13 cellular contexts compared by ENCODE assay signal in the genomic region with DNA sequence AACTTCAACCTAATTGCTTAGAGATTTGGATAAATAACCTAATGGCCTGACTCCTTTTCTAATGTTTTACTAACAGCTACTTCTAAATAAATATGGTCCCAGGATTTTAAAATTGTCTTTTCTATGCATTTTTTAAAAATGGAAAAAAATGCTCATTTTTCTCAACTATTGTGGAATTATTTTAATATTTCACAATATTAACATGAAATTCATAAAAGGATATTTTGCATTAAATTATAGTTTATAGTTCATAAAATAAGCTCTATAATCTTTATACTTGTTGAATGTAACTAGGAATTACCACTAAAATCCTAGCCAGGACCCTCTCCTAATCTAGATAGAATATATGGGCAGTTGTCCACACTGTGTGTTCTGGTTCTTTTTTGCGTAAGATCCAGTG. TPM values are rescaled to one million over a fixed set of nuclear protein-coding genes. Genes with fewer than 3 reads are reported as not detected.
A peak's percentile ranks its signal among the peaks of the same experiment; 100 is the strongest.
DNase-seq lines count a peak whose midpoint lies in the region; ATAC-seq, FAIRE-seq and TF ChIP-seq lines count a peak whose summit lies in the region.
"Had no signal": no experiment of that assay in that cellular context is flagged by ENCODE, and none has a peak within 500 bp of the region (broad histone marks: within the 10 kb centered on the region; RNA-seq: fewer than 3 reads in every experiment).

No MANE protein-coding gene starts in this region.

- H4K8ac ChIP-seq in IMR-90 (ENCODE audit: low read depth in 2 of 2, low read length in 2 of 2) = peak overlapping the region; percentile 23 to 70; a peak in 2 of 4 replicates

- peak overlapping the region; percentile 99 for H2AK5ac ChIP-seq in IMR-90 (ENCODE audit: low read depth, low read length)

- CTCF ChIA-PET in IMR-90 (lab: Yijun Ruan, JAX) = interaction anchor here (0.8 to 1.4 kb wide), 2 partner anchors 13 to 107 kb away, joined by 3 to 6 read pairs; no protein-coding TSS in a partner anchor

- H2BK20ac ChIP-seq in IMR-90 (ENCODE audit: low read depth, low read length) = peak overlapping the region; percentile 77

- H3K56ac ChIP-seq in IMR-90 (ENCODE audit: extremely low read depth, insufficient read depth, low read length) = no peak overlapping the region

- peak overlapping the region; percentile 80 for H4K5ac ChIP-seq in IMR-90 (ENCODE audit: low read depth, low read length)

- no peak overlapping the region for H2AK9ac ChIP-seq in IMR-90 (replicated peaks; ENCODE audit: low read depth, low read length, poor library complexity)

- H3K4me2 ChIP-seq in IMR-90 (ENCODE audit: low read depth, low read length) = no peak overlapping the region
- H3K4me2 ChIP-seq: GM23338 had no signal

- peak overlapping the region; percentile 89 for H3K4ac ChIP-seq in IMR-90 (ENCODE audit: low read depth, low read length)

- no peak for TF ChIP-seq CTCF in IMR-90 (conservative IDR thresholded peaks at IDR 0.05; ENCODE audit: low read depth, low read length)
- no peak for TF ChIP-seq CTCF in thoracic aorta (IDR thresholded peaks at IDR 0.05)

- no peak for TF ChIP-seq RAD21 in IMR-90 (IDR thresholded peaks at IDR 0.05; ENCODE audit: low read length)

- H3K23ac ChIP-seq in IMR-90 (ENCODE audit: low read depth, low read length) = no peak overlapping the region; the same call in 1 of the 2 replicates

- peak overlapping the region; percentile 79 for H4K91ac ChIP-seq in IMR-90 (ENCODE audit: insufficient read depth, low read depth, low read length)

- H3K18ac ChIP-seq in IMR-90 (ENCODE audit: low read depth, low read length) = peak overlapping the region; percentile 82

- peak overlapping the region; percentile 80 for H2BK5ac ChIP-seq in IMR-90 (ENCODE audit: low read depth, low read length, poor library complexity, severe bottlenecking)

- TF ChIP-seq POLR2A in IMR-90 (IDR thresholded peaks at IDR 0.05; ENCODE audit: low read depth, low read length) = no peak

- H3K14ac ChIP-seq in IMR-90 (replicated peaks; ENCODE audit: low read depth, low read length) = peak overlapping the region; percentile 88

- dilution Hi-C loops in IMR-90 (cut with HindIII; ENCODE audit: low sequenced_read_pairs, unreplicated experiment) = no loop called here

- DNase-seq in IMR-90 (no peak), SJSA1 (ENCODE audit: low read depth in 1 of 2, low spot score in 2 of 2) (no peak), thoracic aorta (ENCODE audit: low spot score) (no peak), OCI-M2 (lab: John Stamatoyannopoulos, UW; ENCODE audit: unreplicated experiment) (no peak), caudate nucleus (lab: John Stamatoyannopoulos, UW) (no peak)
- DNase-seq: Caco-2; CD8-positive, alpha-beta memory T cell; DND-41; GDM1; H7 had no signal

- peaks cover 26% of the 10 kb centered on the region for H3K4me1 ChIP-seq in IMR-90 (ENCODE audit: control insufficient read depth, insufficient read depth, low read length)
- H3K4me1 ChIP-seq in SJSA1 (replicated peaks) = peaks cover 40% of the 10 kb centered on the region
- peaks cover 22 to 36% of the 10 kb centered on the region in 2 donors for H3K4me1 ChIP-seq in thoracic aorta (ENCODE audit: control insufficient read depth in 1 of 2, low read depth in 2 of 2)

- peaks cover 0 to 4% of the 10 kb centered on the region in 2 experiments; a peak in 1 of 4 replicates for H3K79me1 ChIP-seq in IMR-90 (ENCODE audit: low read depth in 1 of 2, low read length in 2 of 2)

- H2BK15ac ChIP-seq in IMR-90 (ENCODE audit: low read depth, low read length) = peak overlapping the region; percentile 63; the same call in 1 of the 3 replicates

- H4K20me1 ChIP-seq in IMR-90 (ENCODE audit: insufficient read depth, low read length) = peaks cover 4% of the 10 kb centered on the region; the same call in 1 of the 2 replicates

- intact Hi-C loops in IMR-90 (cut with micrococcal nuclease) = loop anchor here (5.0 kb wide), 1 partner anchor 72 kb away; no protein-coding TSS in a partner anchor

- H3K4me3 ChIP-seq in IMR-90 (ENCODE audit: insufficient read depth, low read depth, low read length) (no peak overlapping the region), SJSA1 (no peak overlapping the region), thoracic aorta (no peak overlapping the region)
- H3K4me3 ChIP-seq: GM23338 had no signal

- H3K27ac ChIP-seq in IMR-90 (ENCODE audit: insufficient read depth, low read length) (peak overlapping the region; percentile 76; the same call in 1 of the 2 replicates), SJSA1 (peak overlapping the region; percentile 47; the same call in 1 of the 2 replicates), thoracic aorta (peak overlapping the region; percentile 34 to 49), caudate nucleus (ENCODE audit: low read depth, low read length) (no peak overlapping the region)

- no peaks in the 10 kb centered on the region for H3K27me3 ChIP-seq in IMR-90 (ENCODE audit: control insufficient read depth, insufficient read depth, low read length)
- H3K27me3 ChIP-seq in SJSA1 (replicated peaks) = no peaks in the 10 kb centered on the region
- no peaks in the 10 kb centered on the region for H3K27me3 ChIP-seq in thoracic aorta (replicated peaks; ENCODE audit: insufficient read depth)

- peaks cover 20% of the 10 kb centered on the region for H3K9me1 ChIP-seq in IMR-90 (ENCODE audit: insufficient read depth, low read length)

- no peak overlapping the region for H3K9ac ChIP-seq in IMR-90 (ENCODE audit: low read depth, low read length)

- WGBS in IMR-90 (ENCODE audit: extremely low coverage in 2 of 2, insufficient read length in 1 of 2), 2 experiments = no CpG with 5 or more reads among the region's 1 CpG

- in situ Hi-C loops in IMR-90 (cut with MboI; ENCODE audit: low sequenced_read_pairs) = no loop called here

- H2AFZ ChIP-seq in IMR-90 (replicated peaks; ENCODE audit: low read length, poor library complexity) = no peak overlapping the region
- H2AFZ ChIP-seq: GM23338 had no signal

- peaks cover 5% of the 10 kb centered on the region; the same call in 1 of the 2 replicates for H3K36me3 ChIP-seq in IMR-90 (ENCODE audit: control insufficient read depth, insufficient read depth, low read length)
- H3K36me3 ChIP-seq in SJSA1 = peaks cover 31% of the 10 kb centered on the region
- H3K36me3 ChIP-seq in thoracic aorta = no peaks in the 10 kb centered on the region

- H3K9me3 ChIP-seq in IMR-90 (ENCODE audit: control insufficient read depth, insufficient read depth, low read length) (no peaks in the 10 kb centered on the region), SJSA1 (replicated peaks) (no peaks in the 10 kb centered on the region), thoracic aorta (no peaks in the 10 kb centered on the region)
- H3K9me3 ChIP-seq: Caco-2 had no signal

- peak overlapping the region; percentile 91 for H2BK120ac ChIP-seq in IMR-90 (ENCODE audit: low read depth, low read length)

- FAIRE-seq in A204.1 (lab: Jason Lieb, UNC) = peak; percentile 14

- no peak for ATAC-seq in IMR-90 (ENCODE audit: low read depth)
- no peak for ATAC-seq in thoracic aorta (ENCODE audit: insufficient number of reproducible peaks, low FRiP score, low read depth)
- no peak for ATAC-seq in GM18502 (IDR thresholded peaks at IDR 0.05; ENCODE audit: poor library complexity, unreplicated experiment)

- no TSS peak for BruUV-seq in IMR-90 (replicated peaks; lab: Mats Ljungman, UMichigan)

- POLR2A ChIA-PET in IMR-90 (lab: Charles Lee; ENCODE audit: unreplicated experiment) = interaction anchor here (1.9 kb wide), 1 partner anchor 13 kb away, joined by 4 read pairs; no protein-coding TSS in a partner anchor

TF ChIP-seq in IMR-90, 13 proteins besides CTCF, POLR2A, EP300 and RAD21:
- TF ChIP-seq MXI1 (IDR thresholded peaks at IDR 0.05; ENCODE audit: borderline replicate concordance, low read depth, low read length) (no peak), NFE2L2 (IDR thresholded peaks at IDR 0.05; ENCODE audit: low read depth, low read length) (no peak), SMC3 (IDR thresholded peaks at IDR 0.05; ENCODE audit: low read depth, low read length) (no peak), FOS (IDR thresholded peaks at IDR 0.05; ENCODE audit: low read depth, low read length) (no peak), CEBPB (IDR thresholded peaks at IDR 0.05; ENCODE audit: low read depth, low read length) (no peak), BHLHE40 (IDR thresholded peaks at IDR 0.05; ENCODE audit: low read depth, low read length) (no peak), RCOR1 (IDR thresholded peaks at IDR 0.05; ENCODE audit: insufficient replicate concordance, low read length) (no peak), RFX5 (IDR thresholded peaks at IDR 0.05; ENCODE audit: low read depth, low read length) (no peak), CHD1 (IDR thresholded peaks at IDR 0.05; ENCODE audit: low read depth, low read length) (no peak)
- TF ChIP-seq, protein P1, sequence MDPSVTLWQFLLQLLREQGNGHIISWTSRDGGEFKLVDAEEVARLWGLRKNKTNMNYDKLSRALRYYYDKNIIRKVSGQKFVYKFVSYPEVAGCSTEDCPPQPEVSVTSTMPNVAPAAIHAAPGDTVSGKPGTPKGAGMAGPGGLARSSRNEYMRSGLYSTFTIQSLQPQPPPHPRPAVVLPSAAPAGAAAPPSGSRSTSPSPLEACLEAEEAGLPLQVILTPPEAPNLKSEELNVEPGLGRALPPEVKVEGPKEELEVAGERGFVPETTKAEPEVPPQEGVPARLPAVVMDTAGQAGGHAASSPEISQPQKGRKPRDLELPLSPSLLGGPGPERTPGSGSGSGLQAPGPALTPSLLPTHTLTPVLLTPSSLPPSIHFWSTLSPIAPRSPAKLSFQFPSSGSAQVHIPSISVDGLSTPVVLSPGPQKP (IDR thresholded peaks at IDR 0.05; ENCODE audit: borderline replicate concordance, low read depth, low read length) = no peak
TF ChIP-seq in IMR-90: peak in this region for 0.

RNA-seq across cellular contexts. Expression of a gene that starts 37.3 kb away (rescaled TPM):
- total RNA-seq in IMR-90 (2012; rRNA removed) = 25.6 and 38.3 TPM in 2 replicates
- 32.5 and 34.0 TPM in 2 replicates for polyA plus RNA-seq in IMR-90 (2012; rRNA removed)
- polyA plus RNA-seq in IMR-90 (2012; cell fraction: cytosol; rRNA removed) = 6.6 and 14.8 TPM in 2 replicates
- 7.1 and 25.3 TPM in 2 replicates for polyA plus RNA-seq in IMR-90 (2012; cell fraction: nucleus; rRNA removed; ENCODE audit: low replicate concordance)
- 48.2 and 65.6 TPM in 2 replicates for total RNA-seq in SJSA1 (2014; rRNA removed; shearing (Covaris generic))
- 1 to 10 TPM; 6.1 to 8.5 TPM for total RNA-seq in thoracic aorta
